8 cellular contexts compared by ENCODE assay signal in genomic region chr17:58630883-58631522, GRCh38.
DNase-seq lines count a peak whose midpoint lies in the region; ATAC-seq and TF ChIP-seq lines count a peak whose summit lies in the region.

No MANE protein-coding gene starts in this region.

- H3K27me3 Mint-ChIP-seq in nephron progenitor cell (ENCODE audit: low read depth, poor library complexity): no peaks in the 10 kb centered on the region

- H3K27ac Mint-ChIP-seq in nephron progenitor cell: no peak overlapping the region

- H3K4me1 ChIP-seq in SJSA1 (replicated peaks): peaks cover 9% of the 10 kb centered on the region
- peaks cover 7 to 25% (median 11%) of the 10 kb centered on the region in 4 donors for H3K4me1 ChIP-seq in upper lobe of left lung

- intact Hi-C loops in dorsolateral prefrontal cortex (cut with DNase I): loop anchor here (2.0 to 5.0 kb wide), 5 partner anchors 44 to 112 kb away; partner anchors contain the start of genes RAD51C (in 1 of the 2) and TEX14 (in 1 of the 2)

- no peak for TF ChIP-seq POLR2A in upper lobe of left lung (IDR thresholded peaks at IDR 0.05)

- H3K4me1 Mint-ChIP-seq in nephron progenitor cell: no peaks in the 10 kb centered on the region

- H3K4me3 Mint-ChIP-seq in nephron progenitor cell: no peak overlapping the region

- H3K9me3 ChIP-seq in SJSA1 (replicated peaks) (no peaks in the 10 kb centered on the region), upper lobe of left lung (no peaks in the 10 kb centered on the region)

- H3K9me3 Mint-ChIP-seq in nephron progenitor cell: no peaks in the 10 kb centered on the region

- peak; percentile 8 for DNase-seq in activated gamma-delta T cell treated with Interleukin-2 at 50 U/mL for 16 hours
- DNase-seq in activated gamma-delta T cell (lab: John Stamatoyannopoulos, UW): no peak
- DNase-seq in SJSA1 (ENCODE audit: low read depth in 1 of 2, low spot score in 2 of 2): peak; percentile 21 to 71
- peak in 4 of 10 donors; percentile 15 to 39 (median 31) for DNase-seq in dorsolateral prefrontal cortex
- DNase-seq in nephron progenitor cell: peak; percentile 44
- DNase-seq in upper lobe of left lung: peak in 1 of 2 donors; percentile 22
- DNase-seq in NCI-H2171 treated with DMSO at 0.1 percent for 48 hours (lab: John Stamatoyannopoulos, UW): no peak

- no peak for ATAC-seq in upper lobe of left lung (ENCODE audit: low FRiP score in 2 of 2)
- no peak for ATAC-seq in GM19328 (IDR thresholded peaks at IDR 0.05; ENCODE audit: unreplicated experiment)

- H3K36me3 ChIP-seq in SJSA1 (no peaks in the 10 kb centered on the region), upper lobe of left lung (no peaks in the 10 kb centered on the region)

- no peak for TF ChIP-seq EP300 in upper lobe of left lung (IDR thresholded peaks at IDR 0.05)

- H3K27ac ChIP-seq in SJSA1 (peak overlapping the region; percentile 100), dorsolateral prefrontal cortex (peak overlapping the region; percentile 69 to 98 (median 92)), upper lobe of left lung (peak overlapping the region; percentile 77 to 92 (median 84))

- no peaks in the 10 kb centered on the region for H3K36me3 Mint-ChIP-seq in nephron progenitor cell (ENCODE audit: low read depth)

- peaks cover 5% of the 10 kb centered on the region for H3K27me3 ChIP-seq in SJSA1 (replicated peaks)
- no peaks in the 10 kb centered on the region for H3K27me3 ChIP-seq in dorsolateral prefrontal cortex
- H3K27me3 ChIP-seq in upper lobe of left lung: no peaks in the 10 kb centered on the region

- no peak overlapping the region for H3K4me3 ChIP-seq in SJSA1
- H3K4me3 ChIP-seq in dorsolateral prefrontal cortex: peak overlapping the region in 57 of 59 donors; percentile 9 to 70 (median 53)
- peak overlapping the region in 3 of 4 donors; percentile 30 to 47 (median 46) for H3K4me3 ChIP-seq in upper lobe of left lung

- no peak for TF ChIP-seq CTCF in dorsolateral prefrontal cortex (IDR thresholded peaks at IDR 0.05 in 54 of 56, conservative IDR thresholded peaks at IDR 0.05 in 2 of 56; ENCODE audit: low read depth in 1 of 56, partially characterized antibody in 56 of 56)
- no peak for TF ChIP-seq CTCF in nephron progenitor cell (IDR thresholded peaks at IDR 0.05)
- no peak for TF ChIP-seq CTCF in upper lobe of left lung (IDR thresholded peaks at IDR 0.05)

- 38% methylated on average over 10 of the region's 10 CpGs for WGBS in upper lobe of left lung, 2 donors

Comparison
In these comparisons a context has a peak if more than half of its experiments do, and no peak if none do; other contexts are left out.
1. DNase-seq: peak in activated gamma-delta T cell treated with Interleukin-2 at 50 U/mL for 16 hours (single experiment), SJSA1 (2 of 2) and nephron progenitor cell (single experiment); none in activated gamma-delta T cell (single experiment) and NCI-H2171 treated with DMSO at 0.1 percent for 48 hours (single experiment).
2. Peak in every context shown above with its lines, with median percentiles within 50 percentile points of each other: H3K27ac ChIP-seq.